In the genomic region with DNA sequence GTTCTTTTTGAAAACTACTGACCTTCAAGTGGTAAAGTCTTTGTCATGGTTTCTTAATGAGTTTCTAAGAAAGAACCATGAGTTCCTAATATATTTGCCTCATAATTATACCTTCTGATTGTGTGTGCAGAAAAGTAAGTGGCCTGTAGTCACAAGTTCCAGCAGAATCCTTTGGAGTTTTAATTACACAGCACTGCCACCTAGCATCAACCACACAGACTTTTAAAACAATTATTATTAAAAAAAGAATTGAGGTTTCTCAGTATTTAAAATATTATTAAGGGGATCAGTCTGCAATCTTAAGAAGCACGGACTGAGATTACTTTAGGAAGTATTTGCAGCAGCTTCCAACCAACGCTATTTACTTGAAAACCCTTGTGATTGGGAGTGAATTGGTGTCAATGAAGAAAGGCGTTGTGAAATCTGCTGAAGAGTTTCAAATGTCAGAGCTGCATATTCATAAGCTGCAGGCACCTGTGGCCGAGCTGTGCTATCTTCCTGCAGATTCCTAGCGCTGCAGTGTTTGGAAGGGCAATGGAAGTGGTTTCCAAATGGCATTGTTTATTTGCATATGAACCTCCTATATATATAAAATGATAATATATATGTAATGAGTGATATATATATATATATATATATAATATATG, we compare ENCODE assay signal across 1 cellular context.
TF ChIP-seq lines count a peak whose summit lies in the region.

No MANE protein-coding gene starts in this region.

TF ChIP-seq in H1, 55 proteins besides CTCF, POLR2A, EP300 and RAD21:
- TF ChIP-seq POU5F1 (IDR thresholded peaks at IDR 0.05; ENCODE audit: low read depth, low read length) (0 out of 2 replicates have a peak, but pooled peaks have one; percentile 33), BRCA1 (IDR thresholded peaks at IDR 0.05; ENCODE audit: low read depth, low read length) (no peak), CEBPB (IDR thresholded peaks at IDR 0.05; ENCODE audit: low read depth, low read length) (peak; percentile 87), NRF1 (IDR thresholded peaks at IDR 0.05; ENCODE audit: low read depth, low read length) (no peak), SP2 (IDR thresholded peaks at IDR 0.05; ENCODE audit: low read length) (no peak), USF2 (IDR thresholded peaks at IDR 0.05; ENCODE audit: low read length) (no peak)
